12 cellular contexts compared by ENCODE assay signal in the genomic region with DNA sequence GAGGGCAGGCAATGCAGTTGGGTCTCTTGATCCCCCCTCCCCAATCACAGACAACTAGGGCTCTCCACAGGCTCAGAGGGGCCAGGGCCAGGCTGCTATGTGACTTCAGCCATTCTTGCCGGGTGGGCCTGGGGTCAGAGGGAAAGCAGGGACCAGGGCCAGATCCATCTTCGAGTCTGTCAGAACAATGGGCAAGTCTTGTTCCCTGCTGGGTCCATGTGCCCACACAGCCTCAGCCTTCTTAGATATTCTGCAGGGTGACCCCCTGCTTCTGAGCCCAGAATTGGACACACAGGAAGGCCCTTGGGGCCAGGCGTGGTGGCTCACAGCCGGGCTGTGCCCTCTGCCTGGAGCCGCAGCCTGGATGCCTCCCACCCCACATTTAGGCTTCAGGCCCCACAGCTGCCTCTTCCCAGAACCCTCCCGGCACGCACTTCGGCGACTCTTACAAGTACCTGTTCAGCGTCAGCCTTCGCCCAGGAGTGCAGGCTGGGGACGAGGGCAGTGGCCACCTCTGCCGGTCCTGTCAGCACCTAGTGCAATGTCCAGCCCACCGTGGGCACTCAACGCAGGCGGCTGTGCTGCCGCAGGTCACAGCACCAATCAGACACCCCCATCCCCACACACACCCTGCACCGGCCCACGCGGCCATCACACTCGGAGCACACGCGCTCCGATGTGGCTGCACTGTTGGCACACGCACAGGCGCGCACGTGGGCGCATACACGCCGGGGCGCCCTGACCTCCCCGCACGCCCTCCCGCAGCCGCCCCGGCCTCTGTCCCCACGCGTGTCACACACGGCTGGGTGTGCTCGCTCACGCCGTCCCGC. TPM values are rescaled to one million over a fixed set of nuclear protein-coding genes. Genes with fewer than 3 reads are reported as not detected.
DNase-seq lines count a peak whose midpoint lies in the region; ATAC-seq and TF ChIP-seq lines count a peak whose summit lies in the region.
"Not testable (repeated sequence)": the region's sequence is repeated elsewhere in the genome, so short reads cannot be mapped to it uniquely, and the experiment has no call there.
"Had no signal": no experiment of that assay in that cellular context is flagged by ENCODE, and none has a peak within 500 bp of the region (broad histone marks: within the 10 kb centered on the region; RNA-seq: fewer than 3 reads in every experiment).

No MANE protein-coding gene starts in this region.

- H3K4me1 ChIP-seq in BLaER1 = peaks cover 52% of the 10 kb centered on the region
- H3K4me1 ChIP-seq in HUES48 (ENCODE audit: control insufficient read depth, insufficient read depth, low read length) = peaks cover 25% of the 10 kb centered on the region
- peaks cover 49% of the 10 kb centered on the region for H3K4me1 ChIP-seq in Panc1 (ENCODE audit: control insufficient read depth, insufficient read depth, low read length)
- H3K4me1 ChIP-seq in heart left ventricle = peaks cover 0 to 53% (median 28%) of the 10 kb centered on the region in 12 donors
- peaks cover 45 to 51% of the 10 kb centered on the region in 2 donors for H3K4me1 ChIP-seq in mucosa of rectum (ENCODE audit: control insufficient read depth in 2 of 2, insufficient read depth in 2 of 2, low read length in 2 of 2)

- H3K27ac ChIP-seq in BLaER1 = peak overlapping the region; percentile 62
- peak overlapping the region; percentile 47 for H3K27ac ChIP-seq in HUES48 (ENCODE audit: low read depth, low read length)
- peak overlapping the region; percentile 85 for H3K27ac ChIP-seq in Panc1 (ENCODE audit: low read length)
- H3K27ac ChIP-seq in caudate nucleus (ENCODE audit: low read depth, low read length) = peak overlapping the region; percentile 73
- H3K27ac ChIP-seq in heart left ventricle = peak overlapping the region in 3 of 12 donors; percentile 25 to 96 (median 67)
- peak overlapping the region; percentile 89 to 99 for H3K27ac ChIP-seq in mucosa of rectum (ENCODE audit: low read depth in 2 of 2, low read length in 2 of 2)

- not testable (repeated sequence) for H3K27me3 ChIP-seq in BLaER1; HUES48 (ENCODE audit: control insufficient read depth, insufficient read depth, low read length); Panc1 (ENCODE audit: control insufficient read depth, insufficient read depth, low read length); heart left ventricle; mucosa of rectum (ENCODE audit: control insufficient read depth in 2 of 2, insufficient read depth in 2 of 2, low read length in 2 of 2)

- BruUV-seq in Panc1 (replicated peaks; lab: Mats Ljungman, UMichigan) = not testable (repeated sequence)

- ATAC-seq in Panc1, heart left ventricle: not testable (repeated sequence)

- not testable (repeated sequence) for TF ChIP-seq CTCF in Panc1 (IDR thresholded peaks at IDR 0.05); heart left ventricle (IDR thresholded peaks at IDR 0.05)

- H3K9ac ChIP-seq in BLaER1 = peak overlapping the region; percentile 65; the same call in 1 of the 2 replicates
- not testable (repeated sequence) for H3K9ac ChIP-seq in HUES48 (ENCODE audit: low read depth, low read length)
- H3K9ac ChIP-seq in mucosa of rectum (ENCODE audit: low read depth in 1 of 2, low read length in 2 of 2) = peak overlapping the region in 1 of 2 donors; percentile 39

- peak overlapping the region; percentile 78 for H3K4me2 ChIP-seq in BLaER1

- TF ChIP-seq POLR2A in heart left ventricle (IDR thresholded peaks at IDR 0.05) = not testable (repeated sequence)

- intact Hi-C loops in Panc1 (cut with micrococcal nuclease; ENCODE audit: unreplicated experiment); heart left ventricle (cut with DNase I): not testable (repeated sequence)

- peaks cover 33% of the 10 kb centered on the region for H4K20me1 ChIP-seq in BLaER1

- H3K36me3 ChIP-seq in BLaER1 = peaks cover 23% of the 10 kb centered on the region
- H3K36me3 ChIP-seq in HUES48 (ENCODE audit: control insufficient read depth, insufficient read depth, low read length) = peaks cover 24% of the 10 kb centered on the region
- H3K36me3 ChIP-seq in Panc1 (ENCODE audit: control insufficient read depth, insufficient read depth, low read length) = not testable (repeated sequence)
- H3K36me3 ChIP-seq in heart left ventricle = peaks cover 0 to 23% (median 20%) of the 10 kb centered on the region in 9 donors
- H3K36me3 ChIP-seq in mucosa of rectum (ENCODE audit: control insufficient read depth in 2 of 2, insufficient read depth in 2 of 2, low read length in 2 of 2) = peaks cover 10 to 24% of the 10 kb centered on the region in 2 donors

- DNase-seq in Panc1 (ENCODE audit: low read depth, low spot score) = not testable (repeated sequence)
- DNase-seq in activated T-cell treated with anti-CD3 and anti-CD28 coated beads, Interleukin-2, amount 50 U/mL, for 1 hour = peak; percentile 38
- peak in 2 of 61 donors; percentile 16 to 54 for DNase-seq in caudate nucleus (lab: John Stamatoyannopoulos, UW)
- DNase-seq in heart left ventricle = peak in 4 of 5 donors; percentile 5 to 28 (median 15)
- peak; percentile 3 for DNase-seq in stimulated activated CD4-positive, alpha-beta T cell treated with anti-CD3 and anti-CD28 coated beads, Interleukin-15, amount 100 ng/mL, for 24 hours

- H3K4me3 ChIP-seq in BLaER1; HUES48 (ENCODE audit: low read depth, low read length); Panc1 (ENCODE audit: low read depth in 2 of 2, low read length in 2 of 2); mucosa of rectum (ENCODE audit: low read length in 2 of 2): not testable (repeated sequence)
- peak overlapping the region in 1 of 12 donors; percentile 15 for H3K4me3 ChIP-seq in heart left ventricle

- CTCF ChIA-PET in Panc1 (lab: Charles Lee) = not testable (repeated sequence)

- H3K9me3 ChIP-seq in BLaER1; HUES48 (ENCODE audit: control insufficient read depth, insufficient read depth, low read length); Panc1 (ENCODE audit: control insufficient read depth, insufficient read depth, low read depth, low read length); heart left ventricle; mucosa of rectum (ENCODE audit: control insufficient read depth in 2 of 2, low read length in 2 of 2): not testable (repeated sequence)

- in situ Hi-C loops in Panc1 (cut with HindIII; ENCODE audit: low pct_unique_long_range_greater_than_20kb, low sequenced_read_pairs) = not testable (repeated sequence)

- POLR2A ChIA-PET in Panc1 (lab: Charles Lee) = interaction anchor here (0.6 kb wide), 1 partner anchor 9 kb away, joined by 4 read pairs; no protein-coding TSS in a partner anchor

- 28 to 46% (median 35%) methylated on average over 17 to 44 of the region's 44 CpGs for WGBS in heart left ventricle, 4 donors

RNA-seq across cellular contexts. Expression of a gene that starts 11.6 kb away (rescaled TPM):
- total RNA-seq in Panc1 (2021; ENCODE audit: unreplicated experiment) (38.1 TPM), heart left ventricle (10 to 100 TPM in 3 of 9 donors, 1 to 10 TPM in 6; 3.1 to 22.8 (median 7.7) TPM)
- 61.6 TPM for polyA plus RNA-seq in Panc1 (2012; ENCODE audit: insufficient read length)
- 1 to 10 TPM; 5.4 to 5.7 TPM for polyA plus RNA-seq in heart left ventricle

RNA-seq across cellular contexts. Expression of a gene that starts 24.1 kb away (rescaled TPM):
- 76.9 TPM for total RNA-seq in Panc1 (2021; ENCODE audit: unreplicated experiment)
- polyA plus RNA-seq in Panc1 (2012; ENCODE audit: insufficient read length) = 84.4 TPM
- 10 to 100 TPM; 10.9 to 27.8 (median 14.9) TPM for total RNA-seq in heart left ventricle
- 10 to 100 TPM; 13.8 to 17.8 TPM for polyA plus RNA-seq in heart left ventricle

RNA-seq across cellular contexts. Expression of a gene that starts 27.6 kb away (rescaled TPM):
- 44.8 TPM for total RNA-seq in Panc1 (2021; ENCODE audit: unreplicated experiment)
- 49.3 TPM for polyA plus RNA-seq in Panc1 (2012; ENCODE audit: insufficient read length)
- 10 to 100 TPM in 5 of 9 donors, 1 to 10 TPM in 4; 8.0 to 14.1 (median 10.3) TPM for total RNA-seq in heart left ventricle
- 10 to 100 TPM in 1 of 2 donors, 1 to 10 TPM in 1; 5.0 to 10.8 TPM for polyA plus RNA-seq in heart left ventricle

RNA-seq across cellular contexts. Expression of a gene that starts 55.0 kb away (rescaled TPM):
- total RNA-seq in Panc1 (2021; ENCODE audit: unreplicated experiment) (not detected), heart left ventricle (not detected)
- not detected for polyA plus RNA-seq in Panc1 (2012; ENCODE audit: insufficient read length)
- polyA plus RNA-seq in heart left ventricle = not detected
- total RNA-seq: A673, H4, NCI-H460, sciatic nerve had no signal
